Comparison of ENCODE assay signal across 18 cellular contexts in the genomic region with DNA sequence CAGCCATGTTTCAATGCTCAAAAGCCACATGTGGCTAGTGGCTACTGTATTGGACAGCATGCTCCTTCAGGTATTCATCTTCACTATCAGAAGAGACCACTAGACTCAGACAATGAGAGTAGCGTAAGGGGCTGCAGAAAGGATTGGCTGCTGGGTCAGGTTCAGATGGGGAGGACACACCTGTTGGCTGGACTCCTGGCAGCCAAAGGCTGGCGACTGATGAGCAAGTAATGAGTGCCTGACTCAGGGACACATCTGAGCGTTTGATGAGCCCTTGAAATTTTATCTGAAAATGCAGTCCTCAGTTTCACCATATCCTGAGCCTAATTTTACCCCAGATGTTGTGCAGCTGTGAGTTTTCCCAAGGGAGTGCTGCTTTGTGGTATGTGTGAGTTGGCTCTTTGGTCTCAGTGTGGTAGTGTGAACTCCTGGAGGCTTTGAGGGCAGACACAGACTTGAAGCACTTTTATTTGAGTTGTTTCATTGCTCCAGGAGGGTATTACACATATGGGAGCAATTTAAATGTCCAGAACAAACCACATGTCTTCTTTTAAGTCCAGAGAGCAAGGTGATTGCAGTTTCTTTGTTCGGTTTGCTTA. TPM values are rescaled to one million over a fixed set of nuclear protein-coding genes. Genes with fewer than 3 reads are reported as not detected.
A peak's percentile ranks its signal among the peaks of the same experiment; 100 is the strongest.
DNase-seq lines count a peak whose midpoint lies in the region; ATAC-seq and TF ChIP-seq lines count a peak whose summit lies in the region.
"Had no signal": no experiment of that assay in that cellular context is flagged by ENCODE, and none has a peak within 500 bp of the region (broad histone marks: within the 10 kb centered on the region; RNA-seq: fewer than 3 reads in every experiment).

No MANE protein-coding gene starts in this region.

- TF ChIP-seq CTCF in nephron progenitor cell (IDR thresholded peaks at IDR 0.05) (no peak), tibial artery (IDR thresholded peaks at IDR 0.05) (no peak)

- H3K36me3 Mint-ChIP-seq in nephron progenitor cell (ENCODE audit: low read depth) = peaks cover 5% of the 10 kb centered on the region

- peak overlapping the region in 10 of 11 experiments; percentile 50 to 86 (median 80); a peak in 20 of 22 replicates for H3K4me2 ChIP-seq in BLaER1 treated with 17β-estradiol and CSF1 and Interleukin-3, amounts not matched to agents 10 nM and 100 nM

- peak overlapping the region; percentile 12 for H3K27ac Mint-ChIP-seq in nephron progenitor cell
- H3K27ac Mint-ChIP-seq: CD4-positive, alpha-beta T cell had no signal

- peaks cover 66% of the 10 kb centered on the region for H3K4me1 Mint-ChIP-seq in nephron progenitor cell

- intact Hi-C loops in tibial artery (cut with DNase I; ENCODE audit: low total_unique reads) = no loop called here

- peaks cover 3% of the 10 kb centered on the region for H3K27me3 Mint-ChIP-seq in nephron progenitor cell (ENCODE audit: low read depth, poor library complexity)
- H3K27me3 Mint-ChIP-seq: CD4-positive, alpha-beta T cell had no signal

- peaks cover 0 to 20% (median 0%) of the 10 kb centered on the region in 11 experiments; a peak in 3 of 22 replicates for H3K27me3 ChIP-seq in BLaER1 treated with 17β-estradiol and CSF1 and Interleukin-3, amounts not matched to agents 10 nM and 100 nM
- no peaks in the 10 kb centered on the region for H3K27me3 ChIP-seq in tibial artery
- H3K27me3 ChIP-seq: SJCRH30 had no signal

- 0 out of 20 replicates have a peak overlapping the region, but pooled peaks of 1 of the 10 experiments have one; percentile 4 for H3K4me3 ChIP-seq in BLaER1 treated with 17β-estradiol and CSF1 and Interleukin-3, amounts not matched to agents 10 nM and 100 nM
- H3K4me3 ChIP-seq in tibial artery = no peak overlapping the region
- H3K4me3 ChIP-seq: SJCRH30 had no signal

- no peaks in the 10 kb centered on the region for H3K9me3 ChIP-seq in BLaER1 treated with 17β-estradiol and CSF1 and Interleukin-3, amounts not matched to agents 10 nM and 100 nM (replicated peaks in 1 of 11)
- H3K9me3 ChIP-seq in tibial artery = no peaks in the 10 kb centered on the region
- H3K9me3 ChIP-seq: SJCRH30 had no signal

- ATAC-seq in esophagus mucosa = no peak

- peaks cover 0 to 75% (median 46%) of the 10 kb centered on the region in 11 experiments; a peak in 16 of 22 replicates for H4K20me1 ChIP-seq in BLaER1 treated with 17β-estradiol and CSF1 and Interleukin-3, amounts not matched to agents 10 nM and 100 nM

- peak overlapping the region in 4 of 11 experiments; percentile 6 to 51 (median 24); a peak in 3 of 22 replicates for H3K9ac ChIP-seq in BLaER1 treated with 17β-estradiol and CSF1 and Interleukin-3, amounts not matched to agents 10 nM and 100 nM

- DNase-seq in NCI-H526 (lab: John Stamatoyannopoulos, UW) = peak; percentile 69 to 78
- DNase-seq in fibroblast of gingiva (ENCODE audit: low read depth) = peak; percentile 84
- no peak for DNase-seq in nephron progenitor cell
- no peak for DNase-seq in 8988T
- no peak for DNase-seq in Ammon's horn (ENCODE audit: low spot score)
- DNase-seq in tibial artery = no peak
- DNase-seq: Calu3; CD4-positive, alpha-beta T cell; DMS79 treated with DMSO at 0.1 percent for 48 hours; Karpas-422; MM.1S; NCI-H1930; NCI-H510A treated with DMSO at 0.1 percent for 48 hours; NK-92 treated with Interleukin-12 subunit alpha and Interleukin-12 subunit beta, amount 100 ng/mL, for 24 hours; SJCRH30 had no signal

- peaks cover 44 to 65% (median 56%) of the 10 kb centered on the region in 10 experiments for H3K4me1 ChIP-seq in BLaER1 treated with 17β-estradiol and CSF1 and Interleukin-3, amounts not matched to agents 10 nM and 100 nM
- H3K4me1 ChIP-seq in tibial artery = no peaks in the 10 kb centered on the region

- peaks cover 0 to 4% (median 0%) of the 10 kb centered on the region in 11 experiments; a peak in 1 of 22 replicates for H3K36me3 ChIP-seq in BLaER1 treated with 17β-estradiol and CSF1 and Interleukin-3, amounts not matched to agents 10 nM and 100 nM
- H3K36me3 ChIP-seq in tibial artery = no peaks in the 10 kb centered on the region
- H3K36me3 ChIP-seq: SJCRH30 had no signal

- H3K9me3 Mint-ChIP-seq in nephron progenitor cell = no peaks in the 10 kb centered on the region
- H3K9me3 Mint-ChIP-seq: CD4-positive, alpha-beta T cell had no signal

- H3K27ac ChIP-seq in BLaER1 treated with 17β-estradiol and CSF1 and Interleukin-3, amounts not matched to agents 10 nM and 100 nM = peak overlapping the region in 5 of 11 experiments; percentile 5 to 74 (median 62); a peak in 9 of 22 replicates
- no peak overlapping the region for H3K27ac ChIP-seq in tibial artery
- H3K27ac ChIP-seq: RWPE1, SJCRH30 had no signal

- no peak overlapping the region for H3K4me3 Mint-ChIP-seq in nephron progenitor cell
- H3K4me3 Mint-ChIP-seq: CD4-positive, alpha-beta T cell had no signal

RNA-seq across cellular contexts. Expression of a gene that starts 9.6 kb away (rescaled TPM):
- total RNA-seq in esophagus mucosa = 0.72 TPM

Comparison
In these comparisons a context has a peak if more than half of its experiments do, and no peak if none do; other contexts are left out.
1. DNase-seq: peak in NCI-H526 (2 of 2) and fibroblast of gingiva (single experiment); none in nephron progenitor cell (single experiment), 8988T (single experiment), Ammon's horn (single experiment) and tibial artery (0 of 2).